ENCODE assay signal across 21 cellular contexts in the genomic region with DNA sequence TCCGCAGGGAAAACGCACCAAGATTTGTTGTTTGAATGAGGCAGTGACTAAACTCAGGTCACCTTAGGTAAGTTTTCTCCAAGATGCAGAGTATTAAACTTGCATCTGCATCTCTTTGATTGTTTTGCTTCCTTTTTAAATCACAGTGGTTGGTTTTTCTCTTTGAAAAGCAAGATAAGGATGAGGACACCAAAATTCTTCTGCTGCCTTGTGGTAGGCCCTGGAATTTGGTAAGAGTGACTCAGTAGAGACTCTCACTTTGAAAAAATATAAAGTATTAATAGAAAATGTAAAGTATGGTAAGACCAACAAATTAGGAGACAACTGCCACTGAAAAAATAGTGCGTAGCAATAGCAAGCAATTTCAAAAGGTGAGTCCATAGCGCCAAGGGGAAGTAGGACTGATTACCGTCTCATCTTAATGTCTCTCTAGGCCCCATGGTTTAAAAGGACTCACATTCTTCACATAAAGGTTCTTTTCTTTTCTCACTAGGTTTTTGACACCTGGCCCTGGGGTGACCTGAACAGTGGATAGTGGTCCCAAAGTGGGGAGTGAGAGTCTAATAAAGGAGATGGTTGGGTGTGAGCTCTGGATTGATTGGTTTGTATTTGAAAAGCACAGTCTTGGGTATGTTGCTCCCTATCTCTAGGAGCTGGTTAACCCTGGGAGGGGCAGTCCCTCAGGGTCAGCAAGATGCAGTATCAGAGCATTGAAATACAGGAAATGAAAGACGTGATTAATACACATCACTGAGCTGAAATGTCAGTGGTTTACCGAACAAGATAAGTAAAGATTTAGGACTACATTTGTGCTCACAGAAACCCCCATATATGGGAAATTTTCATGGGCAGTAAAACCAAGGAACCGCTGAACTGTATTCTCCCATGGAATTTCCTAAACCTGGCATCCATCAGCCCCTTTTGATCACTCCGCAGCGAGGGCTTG.
DNase-seq lines count a peak whose midpoint lies in the region; TF ChIP-seq lines count a peak whose summit lies in the region.
"Had no signal": no experiment of that assay in that cellular context is flagged by ENCODE, and none has a peak within 500 bp of the region (broad histone marks: within the 10 kb centered on the region; RNA-seq: fewer than 3 reads in every experiment).

No MANE protein-coding gene starts in this region.

- CTCF ChIA-PET in GM10248 (lab: Yijun Ruan, JAX): interaction anchor here (0.9 to 1.4 kb wide), 3 partner anchors 12 to 92 kb away, joined by 3 to 4 read pairs (median 4); no protein-coding TSS in a partner anchor
- CTCF ChIA-PET in HEK293T (lab: Yijun Ruan, JAX): no interaction called here

- H3K4me3 ChIP-seq in fibroblast of pulmonary artery (replicated peaks; ENCODE audit: low read depth, low read length) (no peak overlapping the region), spleen (no peak overlapping the region)
- H3K4me3 ChIP-seq: gastroesophageal sphincter, sigmoid colon, vagina had no signal

- intact Hi-C loops in spleen (cut with DNase I; ENCODE audit: low total_unique reads): no loop called here

- TF ChIP-seq CTCF in GM10248 (IDR thresholded peaks at IDR 0.05; ENCODE audit: control extremely low read depth, extremely low read depth, low read depth, missing control alignments): no peak
- TF ChIP-seq CTCF in fibroblast of pulmonary artery (IDR thresholded peaks at IDR 0.05; ENCODE audit: low read length, missing control alignments): no peak
- TF ChIP-seq CTCF in spleen (IDR thresholded peaks at IDR 0.05 in 8 of 11, conservative IDR thresholded peaks at IDR 0.05 in 3 of 11): no peak

- no peaks in the 10 kb centered on the region for H3K36me3 ChIP-seq in spleen
- H3K36me3 ChIP-seq: gastroesophageal sphincter, sigmoid colon, vagina had no signal

- H3K27me3 ChIP-seq in spleen (replicated peaks in 1 of 7): no peaks in the 10 kb centered on the region
- H3K27me3 ChIP-seq: gastroesophageal sphincter, sigmoid colon, vagina had no signal

- DNase-seq in GM10248 (ENCODE audit: extremely low spot score): peak; percentile 20
- DNase-seq in M059J (ENCODE audit: low read depth): peak; percentile 89
- peak; percentile 20 for DNase-seq in fibroblast of pulmonary artery (ENCODE audit: low read depth)
- DNase-seq in stromal cell of bone marrow (ENCODE audit: low read depth): peak; percentile 8
- DNase-seq in hypothalamus (lab: John Stamatoyannopoulos, UW): no peak
- DNase-seq in HEK293T (ENCODE audit: extremely low spot score): no peak
- DNase-seq in spleen: no peak
- DNase-seq: activated naive CD4-positive, alpha-beta T cell treated with anti-CD3 and anti-CD28 coated beads for 36 hours; caudate nucleus; CD8-positive, alpha-beta T cell; endodermal cell; GDM1; immature natural killer cell; NCI-H1092 treated with DMSO at 0.1 percent for 48 hours; NK-92 treated with Interleukin-12 subunit alpha and Interleukin-12 subunit beta, amount 100 ng/mL, for 24 hours; occipital lobe; SHP77 treated with DMSO at 0.1 percent for 48 hours; sigmoid colon; stimulated activated naive CD4-positive, alpha-beta T cell had no signal

- no peaks in the 10 kb centered on the region for H3K4me1 ChIP-seq in spleen
- H3K4me1 ChIP-seq: gastroesophageal sphincter, vagina had no signal

- no peak overlapping the region for H3K27ac ChIP-seq in spleen
- H3K27ac ChIP-seq: gastroesophageal sphincter, sigmoid colon, vagina had no signal

- POLR2A ChIA-PET in GM10248 (lab: Yijun Ruan, JAX): no interaction called here
- POLR2A ChIA-PET in HEK293T (lab: Yijun Ruan, JAX): no interaction called here

- 51 to 81% (median 72%) methylated on average over 10 of the region's 10 CpGs for WGBS in spleen, 5 donors

- no peak for TF ChIP-seq POLR2A in spleen (IDR thresholded peaks at IDR 0.05)

- H3K9me3 ChIP-seq in spleen: no peaks in the 10 kb centered on the region
- H3K9me3 ChIP-seq: gastroesophageal sphincter, sigmoid colon, vagina had no signal

TF ChIP-seq in HEK293T, 16 proteins besides CTCF, POLR2A, EP300 and RAD21:
- TF ChIP-seq ZNF384 (IDR thresholded peaks at IDR 0.05) (no peak), FOXK2 (IDR thresholded peaks at IDR 0.05) (no peak), ARNT (IDR thresholded peaks at IDR 0.05) (no peak), SUZ12 (IDR thresholded peaks at IDR 0.05) (no peak), BHLHE40 (IDR thresholded peaks at IDR 0.05; ENCODE audit: borderline replicate concordance) (no peak)

Comparison
In these comparisons a context has a peak if more than half of its experiments do, and no peak if none do; other contexts are left out.
1. DNase-seq: peak in GM10248 (single experiment), M059J (single experiment), fibroblast of pulmonary artery (single experiment) and stromal cell of bone marrow (single experiment); none in hypothalamus (0 of 51), HEK293T (single experiment) and spleen (single experiment).